ENCODE assay signal across 16 cellular contexts in the genomic region with DNA sequence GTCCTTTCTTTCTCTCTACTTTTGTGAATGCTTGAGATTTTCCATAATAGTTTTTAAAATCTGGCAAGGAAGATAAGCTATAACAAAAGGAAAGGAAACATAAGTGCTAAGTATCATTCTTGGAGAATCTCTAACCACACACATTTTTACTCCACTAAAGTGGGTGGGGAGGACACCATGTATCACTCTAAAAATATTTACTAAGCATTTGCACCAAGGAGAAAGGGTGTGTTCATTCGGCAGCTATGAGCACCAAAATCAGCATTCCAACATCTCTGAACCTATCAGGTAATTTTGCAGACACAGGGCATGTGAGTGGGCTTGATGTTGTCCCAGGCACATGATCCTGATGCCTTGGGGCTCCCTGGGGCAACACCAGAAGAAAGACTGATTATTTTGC. TPM values are rescaled to one million over a fixed set of nuclear protein-coding genes. Genes with fewer than 3 reads are reported as not detected.
A peak's percentile ranks its signal among the peaks of the same experiment; 100 is the strongest.
DNase-seq lines count a peak whose midpoint lies in the region; ATAC-seq, FAIRE-seq and TF ChIP-seq lines count a peak whose summit lies in the region.
"Had no signal": no experiment of that assay in that cellular context is flagged by ENCODE, and none has a peak within 500 bp of the region (broad histone marks: within the 10 kb centered on the region; RNA-seq: fewer than 3 reads in every experiment).

No MANE protein-coding gene starts in this region.

- H3K9me3 Mint-ChIP-seq in activated naive CD8-positive, alpha-beta T cell treated with anti-CD3 and anti-CD28 coated beads, Interleukin-2, amount 50 U/mL, for 24 hours: no peaks in the 10 kb centered on the region
- H3K9me3 Mint-ChIP-seq: brain; stimulated activated naive B cell treated with anti-CD40 and anti-IgM and Interleukin-4, amounts not matched to agents 10 μg/mL and 1 μg/mL and 100 μg/mL, for 72 hours had no signal

- DNase-seq in BJ (ENCODE audit: low read depth) (peak; percentile 49), H54 (ENCODE audit: insufficient read length, low spot score) (peak; percentile 33), mesenchymal stem cell (peak; percentile 27), GM12891 (ENCODE audit: insufficient read length, low spot score) (no peak), NCI-H146 treated with DMSO at 0.1 percent for 48 hours (lab: John Stamatoyannopoulos, UW; ENCODE audit: unreplicated experiment) (no peak), Kasumi-1 (lab: John Stamatoyannopoulos, UW) (no peak)
- no peak for DNase-seq in activated naive CD8-positive, alpha-beta T cell treated with anti-CD3 and anti-CD28 coated beads, Interleukin-2, amount 50 U/mL, for 24 hours
- DNase-seq: activated CD4-positive, alpha-beta T cell treated with anti-CD3 and anti-CD28 coated beads for 48 hours; DMS153; erythroblast; left cardiac atrium; NCI-H2171; occipital lobe; stimulated activated naive B cell treated with anti-CD40 and anti-IgM and Interleukin-4, amounts not matched to agents 10 μg/mL and 1 μg/mL and 100 μg/mL, for 72 hours had no signal

- H3K18ac ChIP-seq in mesenchymal stem cell (ENCODE audit: low read depth in 1 of 2, low read length in 2 of 2): no peak overlapping the region

- no peak overlapping the region for H3K4me3 Mint-ChIP-seq in activated naive CD8-positive, alpha-beta T cell treated with anti-CD3 and anti-CD28 coated beads, Interleukin-2, amount 50 U/mL, for 24 hours
- H3K4me3 Mint-ChIP-seq: brain; stimulated activated naive B cell treated with anti-CD40 and anti-IgM and Interleukin-4, amounts not matched to agents 10 μg/mL and 1 μg/mL and 100 μg/mL, for 72 hours had no signal

- H2BK120ac ChIP-seq in mesenchymal stem cell (ENCODE audit: low read depth, low read length): no peak overlapping the region

- H3K9me3 ChIP-seq in mesenchymal stem cell (ENCODE audit: control insufficient read depth, low read length): no peaks in the 10 kb centered on the region

- H3K4me1 Mint-ChIP-seq in activated naive CD8-positive, alpha-beta T cell treated with anti-CD3 and anti-CD28 coated beads, Interleukin-2, amount 50 U/mL, for 24 hours: peaks cover 54% of the 10 kb centered on the region

- CTCF ChIA-PET in BJ (lab: Yijun Ruan, JAX): interaction anchor here (1.0 kb wide), 1 partner anchor 91 kb away, joined by 3 read pairs; no protein-coding TSS in a partner anchor

- TF ChIP-seq POLR2A in H54 (IDR thresholded peaks at IDR 0.05; ENCODE audit: low read depth, low read length) (no peak), GM12891 (IDR thresholded peaks at IDR 0.05; ENCODE audit: low read depth, low read length) (no peak)

- no peaks in the 10 kb centered on the region for H3K27me3 Mint-ChIP-seq in activated naive CD8-positive, alpha-beta T cell treated with anti-CD3 and anti-CD28 coated beads, Interleukin-2, amount 50 U/mL, for 24 hours
- H3K27me3 Mint-ChIP-seq: brain; stimulated activated naive B cell treated with anti-CD40 and anti-IgM and Interleukin-4, amounts not matched to agents 10 μg/mL and 1 μg/mL and 100 μg/mL, for 72 hours had no signal

- H3K27me3 ChIP-seq in BJ (ENCODE audit: control insufficient read depth, insufficient read depth, low read length) (no peaks in the 10 kb centered on the region), mesenchymal stem cell (ENCODE audit: control insufficient read depth in 1 of 2, insufficient read depth in 1 of 2, low read length in 2 of 2) (no peaks in the 10 kb centered on the region)

- H3K36me3 Mint-ChIP-seq in activated naive CD8-positive, alpha-beta T cell treated with anti-CD3 and anti-CD28 coated beads, Interleukin-2, amount 50 U/mL, for 24 hours (ENCODE audit: low read depth): peaks cover 30% of the 10 kb centered on the region

- peaks cover 17% of the 10 kb centered on the region for H3K79me1 ChIP-seq in mesenchymal stem cell (replicated peaks; ENCODE audit: low read length, poor library complexity, severe bottlenecking)

- no peak overlapping the region for H2AK5ac ChIP-seq in mesenchymal stem cell (ENCODE audit: low read length, severe bottlenecking)

- peak; percentile 93 for FAIRE-seq in H54 (lab: Jason Lieb, UNC)
- no peak for FAIRE-seq in GM12891 (lab: Jason Lieb, UNC)

- H2BK12ac ChIP-seq in mesenchymal stem cell (ENCODE audit: low read length in 2 of 2): no peak overlapping the region

- H3K4ac ChIP-seq in mesenchymal stem cell (ENCODE audit: low read depth in 1 of 2, low read length in 2 of 2): no peak overlapping the region

- H2BK5ac ChIP-seq in mesenchymal stem cell (ENCODE audit: low read depth, low read length, poor library complexity, severe bottlenecking): no peak overlapping the region

- H3K4me3 ChIP-seq in BJ (ENCODE audit: low read depth, low read length) (no peak overlapping the region), mesenchymal stem cell (ENCODE audit: insufficient read depth in 1 of 2, low read depth in 1 of 2, low read length in 2 of 2) (peak overlapping the region in 1 of 2 experiments; percentile 15)

- peaks cover 5% of the 10 kb centered on the region for H3K4me1 ChIP-seq in mesenchymal stem cell (ENCODE audit: control insufficient read depth, insufficient read depth, low read depth, low read length)

- 29% methylated on average over 1 of the region's 1 CpG for WGBS in mesenchymal stem cell

- H3K9ac ChIP-seq in mesenchymal stem cell (ENCODE audit: low read length): peak overlapping the region; percentile 71

- no peak for TF ChIP-seq CTCF in BJ (IDR thresholded peaks at IDR 0.05; ENCODE audit: insufficient read depth, low read depth, low read length)

- ATAC-seq in activated naive CD8-positive, alpha-beta T cell treated with anti-CD3 and anti-CD28 coated beads, Interleukin-2, amount 50 U/mL, for 24 hours: no peak
- ATAC-seq in GM21381 (IDR thresholded peaks at IDR 0.05; ENCODE audit: unreplicated experiment): no peak
- ATAC-seq: stimulated activated naive B cell treated with anti-CD40 and anti-IgM and Interleukin-4, amounts not matched to agents 10 μg/mL and 1 μg/mL and 100 μg/mL, for 72 hours had no signal

- no peak overlapping the region for H3K4me2 ChIP-seq in mesenchymal stem cell (ENCODE audit: low read length, poor library complexity, severe bottlenecking)

- H4K8ac ChIP-seq in mesenchymal stem cell (ENCODE audit: low read length): no peak overlapping the region

- no peak overlapping the region for H4K91ac ChIP-seq in mesenchymal stem cell (ENCODE audit: low read length)

- peaks cover 6% of the 10 kb centered on the region for H3K36me3 ChIP-seq in BJ (ENCODE audit: control insufficient read depth, insufficient read depth, low read length)
- peaks cover 12 to 43% of the 10 kb centered on the region in 2 experiments for H3K36me3 ChIP-seq in mesenchymal stem cell (ENCODE audit: control insufficient read depth in 1 of 2, insufficient read depth in 2 of 2, low read depth in 1 of 2, low read length in 2 of 2)

- no peak overlapping the region for H3K14ac ChIP-seq in mesenchymal stem cell (ENCODE audit: low read length in 2 of 2)

- no peak overlapping the region for H2BK15ac ChIP-seq in mesenchymal stem cell (ENCODE audit: low read depth, poor library complexity, severe bottlenecking)

- H3K27ac ChIP-seq in mesenchymal stem cell (ENCODE audit: low read length, poor library complexity, severe bottlenecking): peak overlapping the region; percentile 52

- no peak overlapping the region for H3K23ac ChIP-seq in mesenchymal stem cell (ENCODE audit: low read length in 2 of 2)

- POLR2A ChIA-PET in BJ (lab: Charles Lee): no interaction called here

- H2AFZ ChIP-seq in mesenchymal stem cell (ENCODE audit: low read depth, low read length): no peak overlapping the region

- peak overlapping the region; percentile 64 for H3K27ac Mint-ChIP-seq in activated naive CD8-positive, alpha-beta T cell treated with anti-CD3 and anti-CD28 coated beads, Interleukin-2, amount 50 U/mL, for 24 hours
- H3K27ac Mint-ChIP-seq: brain; stimulated activated naive B cell treated with anti-CD40 and anti-IgM and Interleukin-4, amounts not matched to agents 10 μg/mL and 1 μg/mL and 100 μg/mL, for 72 hours had no signal

TF ChIP-seq in GM12891, 5 proteins besides CTCF, POLR2A, EP300 and RAD21:
- TF ChIP-seq TAF1 (IDR thresholded peaks at IDR 0.05; ENCODE audit: low read depth, low read length) (no peak), PAX5 (IDR thresholded peaks at IDR 0.05; ENCODE audit: insufficient read depth, low read length, severe bottlenecking) (no peak), POU2F2 (IDR thresholded peaks at IDR 0.05; ENCODE audit: low read depth, low read length) (no peak), POLR2AphosphoS5 (IDR thresholded peaks at IDR 0.05; ENCODE audit: low read depth, low read length) (no peak), SPI1 (IDR thresholded peaks at IDR 0.05; ENCODE audit: low read depth, low read length) (no peak)
TF ChIP-seq in GM12891: peak in this region for 0.

RNA-seq across cellular contexts. Expression of gene B4GALT4, which starts 5.5 kb away (rescaled TPM):
- 20.9 and 30.2 TPM in 2 replicates for polyA plus RNA-seq in BJ (2011; rRNA removed)
- 18.4 and 27.0 TPM in 2 replicates for polyA minus RNA-seq in BJ (2011; rRNA and poly(A)+ RNA removed)
- 27.2 TPM for polyA plus RNA-seq in mesenchymal stem cell (2013, experiment 1 of 2)
- 27.4 TPM for polyA plus RNA-seq in mesenchymal stem cell (2013, experiment 2 of 2)
- 11.3 TPM for polyA plus RNA-seq in GM12891 (2012; ENCODE audit: low read depth, missing spikeins)

RNA-seq across cellular contexts. Expression of gene ARHGAP31, which starts 59.0 kb away (rescaled TPM):
- 18.9 and 19.4 TPM in 2 replicates for polyA plus RNA-seq in BJ (2011; rRNA removed)
- polyA minus RNA-seq in BJ (2011; rRNA and poly(A)+ RNA removed): 22.3 and 28.4 TPM in 2 replicates
- 6.4 TPM for polyA plus RNA-seq in mesenchymal stem cell (2013, experiment 1 of 2)
- polyA plus RNA-seq in mesenchymal stem cell (2013, experiment 2 of 2): 6.3 TPM
- polyA plus RNA-seq in GM12891 (2012; ENCODE audit: low read depth, missing spikeins): 7.7 TPM

Comparison
In these comparisons a context has a peak if more than half of its experiments do, and no peak if none do; other contexts are left out.
1. DNase-seq: peak in BJ (single experiment), H54 (single experiment) and mesenchymal stem cell (single experiment); none in activated naive CD8-positive, alpha-beta T cell treated with anti-CD3 and anti-CD28 coated beads, Interleukin-2, amount 50 U/mL, for 24 hours (single experiment), GM12891 (single experiment), NCI-H146 treated with DMSO at 0.1 percent for 48 hours (single experiment) and Kasumi-1 (0 of 2).